ENCODE assay signal across 9 cellular contexts in the genomic region with DNA sequence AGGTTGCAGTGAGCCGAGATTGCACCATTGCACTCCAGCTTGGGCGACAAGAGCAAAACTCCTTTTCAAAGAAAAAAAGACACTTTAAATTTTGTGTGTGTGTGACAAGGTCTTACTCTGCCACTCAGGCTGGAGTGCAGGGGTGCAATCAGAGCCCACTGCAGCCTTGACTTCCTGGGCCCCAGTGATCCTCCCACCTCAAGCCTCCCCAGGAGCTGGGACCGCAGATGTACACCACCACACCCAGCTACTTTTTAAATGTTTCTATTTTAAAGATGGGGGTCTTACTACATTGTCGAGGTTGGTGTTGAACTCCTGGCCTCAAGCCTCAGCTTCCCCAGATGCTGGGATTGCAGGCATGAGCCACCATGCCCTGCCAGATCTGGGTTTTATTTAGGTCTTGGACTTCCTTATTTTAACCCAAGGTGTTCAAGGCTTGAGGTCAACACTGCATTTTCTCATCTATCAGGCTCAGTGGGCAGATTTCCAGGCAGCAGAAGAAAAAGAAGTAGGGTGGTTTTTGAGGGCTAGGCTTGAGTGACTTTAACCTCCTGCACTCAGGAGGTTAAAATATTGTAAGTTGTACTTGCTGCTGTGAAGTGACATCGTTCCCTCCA.
DNase-seq lines count a peak whose midpoint lies in the region; ATAC-seq lines count a peak whose summit lies in the region.
"Had no signal": no experiment of that assay in that cellular context is flagged by ENCODE, and none has a peak within 500 bp of the region (broad histone marks: within the 10 kb centered on the region; RNA-seq: fewer than 3 reads in every experiment).

No MANE protein-coding gene starts in this region.

- peaks cover 4% of the 10 kb centered on the region for H3K36me3 ChIP-seq in CD8-positive, alpha-beta memory T cell (ENCODE audit: insufficient read depth, low read length)
- H3K36me3 ChIP-seq: pancreas had no signal

- no peaks in the 10 kb centered on the region for H3K27me3 Mint-ChIP-seq in CD8-positive, alpha-beta memory T cell
- no peaks in the 10 kb centered on the region for H3K27me3 Mint-ChIP-seq in activated CD8-positive, alpha-beta T cell treated with anti-CD3 and anti-CD28 coated beads, Interleukin-2, amount 10 ng/mL, durations not matched to agents 7 days and 5 days (ENCODE audit: low read depth)

- H3K4me1 ChIP-seq in CD8-positive, alpha-beta memory T cell (ENCODE audit: insufficient read depth, low read length), result peaks cover 10% of the 10 kb centered on the region
- H3K4me1 ChIP-seq: pancreas had no signal

- H3K36me3 Mint-ChIP-seq in CD8-positive, alpha-beta memory T cell, result peaks cover 14 to 38% (median 14%) of the 10 kb centered on the region in 3 donors
- H3K36me3 Mint-ChIP-seq in activated CD8-positive, alpha-beta T cell treated with anti-CD3 and anti-CD28 coated beads, Interleukin-2, amount 10 ng/mL, durations not matched to agents 7 days and 5 days (ENCODE audit: low read depth), result peaks cover 41% of the 10 kb centered on the region

- H3K9me3 Mint-ChIP-seq in CD8-positive, alpha-beta memory T cell, result peaks cover 0 to 4% (median 2%) of the 10 kb centered on the region in 5 donors
- H3K9me3 Mint-ChIP-seq in activated CD8-positive, alpha-beta T cell treated with anti-CD3 and anti-CD28 coated beads, Interleukin-2, amount 10 ng/mL, durations not matched to agents 7 days and 5 days (ENCODE audit: insufficient read depth), result peaks cover 5% of the 10 kb centered on the region

- POLR2A ChIA-PET in CD8-positive, alpha-beta memory T cell (lab: Charles Lee), result no interaction called here
- POLR2A ChIA-PET in activated CD8-positive, alpha-beta T cell treated with anti-CD3 and anti-CD28 coated beads, Interleukin-2, amount 10 ng/mL, durations not matched to agents 7 days and 5 days (lab: Charles Lee), result interaction anchor here (0.6 to 1.5 kb wide), 2 partner anchors 11 to 13 kb away, joined by 4 read pairs; no protein-coding TSS in a partner anchor

- ATAC-seq in GM19043 (IDR thresholded peaks at IDR 0.05; ENCODE audit: low read depth, unreplicated experiment), result peak; percentile 81
- peak; percentile 77 for ATAC-seq in HG03066 (IDR thresholded peaks at IDR 0.05; ENCODE audit: low read depth, unreplicated experiment)
- peak; percentile 66 for ATAC-seq in activated CD8-positive, alpha-beta T cell treated with anti-CD3 and anti-CD28 coated beads, Interleukin-2, amount 10 ng/mL, durations not matched to agents 7 days and 5 days
- ATAC-seq: pancreas had no signal

- H3K4me1 Mint-ChIP-seq in CD8-positive, alpha-beta memory T cell, result peaks cover 31 to 42% (median 32%) of the 10 kb centered on the region in 3 donors
- H3K4me1 Mint-ChIP-seq in activated CD8-positive, alpha-beta T cell treated with anti-CD3 and anti-CD28 coated beads, Interleukin-2, amount 10 ng/mL, durations not matched to agents 7 days and 5 days (ENCODE audit: low read depth), result peaks cover 23% of the 10 kb centered on the region

- H3K4me3 Mint-ChIP-seq in CD8-positive, alpha-beta memory T cell, result peak overlapping the region in 6 of 7 donors; percentile 38 to 69 (median 56)
- peak overlapping the region; percentile 57 for H3K4me3 Mint-ChIP-seq in activated CD8-positive, alpha-beta T cell treated with anti-CD3 and anti-CD28 coated beads, Interleukin-2, amount 10 ng/mL, durations not matched to agents 7 days and 5 days

- CTCF ChIA-PET in CD8-positive, alpha-beta memory T cell (lab: Charles Lee), result no interaction called here
- CTCF ChIA-PET in activated CD8-positive, alpha-beta T cell treated with anti-CD3 and anti-CD28 coated beads, Interleukin-2, amount 10 ng/mL, durations not matched to agents 7 days and 5 days (lab: Charles Lee), result no interaction called here

- peak overlapping the region; percentile 55 to 93 (median 78) for H3K27ac Mint-ChIP-seq in CD8-positive, alpha-beta memory T cell
- H3K27ac Mint-ChIP-seq in activated CD8-positive, alpha-beta T cell treated with anti-CD3 and anti-CD28 coated beads, Interleukin-2, amount 10 ng/mL, durations not matched to agents 7 days and 5 days, result no peak overlapping the region

- H3K4me3 ChIP-seq in CD8-positive, alpha-beta memory T cell (ENCODE audit: low read length), result no peak overlapping the region
- H3K4me3 ChIP-seq: pancreas had no signal

- DNase-seq in CD8-positive, alpha-beta memory T cell, result no peak
- DNase-seq in activated CD8-positive, alpha-beta T cell treated with anti-CD3 and anti-CD28 coated beads, Interleukin-2, amount 10 ng/mL, durations not matched to agents 7 days and 5 days, result peak; percentile 56
- DNase-seq in iPS-NIHi11 (ENCODE audit: low spot score) (no peak), NCI-H524 (lab: John Stamatoyannopoulos, UW) (no peak), COLO668 (lab: John Stamatoyannopoulos, UW; ENCODE audit: unreplicated experiment) (no peak), NCI-H187 treated with DMSO at 0.1 percent for 48 hours (lab: John Stamatoyannopoulos, UW) (no peak)
- DNase-seq: pancreas had no signal

- no peaks in the 10 kb centered on the region for H3K9me3 ChIP-seq in CD8-positive, alpha-beta memory T cell (ENCODE audit: low read length)
- H3K9me3 ChIP-seq: pancreas had no signal

- no peak overlapping the region for H3K27ac ChIP-seq in CD8-positive, alpha-beta memory T cell (ENCODE audit: low read depth, low read length)
- H3K27ac ChIP-seq: pancreas had no signal

- no peaks in the 10 kb centered on the region for H3K27me3 ChIP-seq in CD8-positive, alpha-beta memory T cell (ENCODE audit: insufficient read depth, low read length, poor library complexity, severe bottlenecking)
- H3K27me3 ChIP-seq: pancreas had no signal
